In genomic region chr3:56119575-56120349, GRCh38 we compare ENCODE assay signal across 12 cellular contexts.
DNase-seq lines count a peak whose midpoint lies in the region; ATAC-seq and TF ChIP-seq lines count a peak whose summit lies in the region.
"Had no signal": no experiment of that assay in that cellular context is flagged by ENCODE, and none has a peak within 500 bp of the region (broad histone marks: within the 10 kb centered on the region; RNA-seq: fewer than 3 reads in every experiment).

No MANE protein-coding gene starts in this region.

- H3K27ac ChIP-seq in ovary = no peak overlapping the region
- no peak overlapping the region for H3K27ac ChIP-seq in naive thymus-derived CD4-positive, alpha-beta T cell (ENCODE audit: low read depth, low read length)

- CTCF ChIA-PET in naive thymus-derived CD4-positive, alpha-beta T cell (lab: Charles Lee) = no interaction called here

- POLR2A ChIA-PET in naive thymus-derived CD4-positive, alpha-beta T cell (lab: Charles Lee) = no interaction called here

- TF ChIP-seq POLR2A in ovary (IDR thresholded peaks at IDR 0.05) = no peak

- no peaks in the 10 kb centered on the region for H3K36me3 ChIP-seq in ovary
- H3K36me3 ChIP-seq in naive thymus-derived CD4-positive, alpha-beta T cell (ENCODE audit: control insufficient read depth in 2 of 3, insufficient read depth in 3 of 3, low read length in 3 of 3) = no peaks in the 10 kb centered on the region

- no peak for TF ChIP-seq CTCF in ovary (IDR thresholded peaks at IDR 0.05)

- H3K36me3 Mint-ChIP-seq in naive thymus-derived CD4-positive, alpha-beta T cell = no peaks in the 10 kb centered on the region
- H3K36me3 Mint-ChIP-seq: activated CD8-positive, alpha-beta memory T cell treated with anti-CD3 and anti-CD28 coated beads, Interleukin-2, amount 10 ng/mL, durations not matched to agents 7 days and 5 days; CD8-positive, alpha-beta T cell; natural killer cell treated with Interleukin-12 subunit alpha and Interleukin-12 subunit beta and Interleukin-15 and Interleukin-18, amount 100 ng/mL, for 72 hours had no signal

- H3K27me3 ChIP-seq in ovary = no peaks in the 10 kb centered on the region
- no peaks in the 10 kb centered on the region for H3K27me3 ChIP-seq in naive thymus-derived CD4-positive, alpha-beta T cell (ENCODE audit: control insufficient read depth in 2 of 2, insufficient read depth in 2 of 2, low read length in 2 of 2)

- no peaks in the 10 kb centered on the region for H3K4me1 Mint-ChIP-seq in naive thymus-derived CD4-positive, alpha-beta T cell
- H3K4me1 Mint-ChIP-seq: activated CD8-positive, alpha-beta memory T cell treated with anti-CD3 and anti-CD28 coated beads, Interleukin-2, amount 10 ng/mL, durations not matched to agents 7 days and 5 days had no signal

- peaks cover 0 to 8% (median 6%) of the 10 kb centered on the region in 5 donors for H3K27me3 Mint-ChIP-seq in naive thymus-derived CD4-positive, alpha-beta T cell
- H3K27me3 Mint-ChIP-seq: activated CD8-positive, alpha-beta memory T cell treated with anti-CD3 and anti-CD28 coated beads, Interleukin-2, amount 10 ng/mL, durations not matched to agents 7 days and 5 days; natural killer cell treated with Interleukin-12 subunit alpha and Interleukin-12 subunit beta and Interleukin-15 and Interleukin-18, amount 100 ng/mL, for 72 hours had no signal

- H3K4me1 ChIP-seq in ovary (ENCODE audit: insufficient read depth) = no peaks in the 10 kb centered on the region
- H3K4me1 ChIP-seq in naive thymus-derived CD4-positive, alpha-beta T cell (ENCODE audit: control insufficient read depth in 2 of 2, insufficient read depth in 2 of 2, low read length in 2 of 2) = no peaks in the 10 kb centered on the region

- H3K27ac Mint-ChIP-seq in naive thymus-derived CD4-positive, alpha-beta T cell = no peak overlapping the region
- H3K27ac Mint-ChIP-seq: activated CD8-positive, alpha-beta memory T cell treated with anti-CD3 and anti-CD28 coated beads, Interleukin-2, amount 10 ng/mL, durations not matched to agents 7 days and 5 days; CD8-positive, alpha-beta T cell; endodermal cell; natural killer cell treated with Interleukin-12 subunit alpha and Interleukin-12 subunit beta and Interleukin-15 and Interleukin-18, amount 100 ng/mL, for 72 hours had no signal

- intact Hi-C loops in ovary (cut with DNase I) = no loop called here
- intact Hi-C loops in naive thymus-derived CD4-positive, alpha-beta T cell (cut with micrococcal nuclease) = no loop called here

- H3K9me3 Mint-ChIP-seq in naive thymus-derived CD4-positive, alpha-beta T cell = peaks cover 0 to 17% (median 6%) of the 10 kb centered on the region in 11 donors

- no peak overlapping the region for H3K4me3 ChIP-seq in ovary
- H3K4me3 ChIP-seq in naive thymus-derived CD4-positive, alpha-beta T cell (ENCODE audit: low read length) = no peak overlapping the region

- no peak for ATAC-seq in naive thymus-derived CD4-positive, alpha-beta T cell
- ATAC-seq: activated CD8-positive, alpha-beta memory T cell treated with anti-CD3 and anti-CD28 coated beads, Interleukin-2, amount 10 ng/mL, durations not matched to agents 7 days and 5 days; CD8-positive, alpha-beta T cell; natural killer cell treated with Interleukin-12 subunit alpha and Interleukin-12 subunit beta and Interleukin-15 and Interleukin-18, amount 100 ng/mL, for 72 hours had no signal

- no peaks in the 10 kb centered on the region for H3K9me3 ChIP-seq in ovary
- H3K9me3 ChIP-seq in naive thymus-derived CD4-positive, alpha-beta T cell (ENCODE audit: control insufficient read depth in 2 of 3, low read length in 3 of 3) = no peaks in the 10 kb centered on the region

- DNase-seq in EL (peak; percentile 61), NOMO-1 treated with dmso at 0.1 percent for 144 hours (lab: John Stamatoyannopoulos, UW; ENCODE audit: unreplicated experiment) (peak; percentile 65), fibroblast of gingiva (ENCODE audit: low read depth) (peak; percentile 93), ovary (peak in 4 of 5 donors; percentile 14 to 39 (median 28)), RKO (ENCODE audit: low spot score) (no peak), HuH-7 (ENCODE audit: low spot score) (no peak), KBM-7 (no peak)
- DNase-seq in naive thymus-derived CD4-positive, alpha-beta T cell = no peak
- DNase-seq: activated CD8-positive, alpha-beta memory T cell treated with anti-CD3 and anti-CD28 coated beads, Interleukin-2, amount 10 ng/mL, durations not matched to agents 7 days and 5 days; CD8-positive, alpha-beta T cell; endodermal cell had no signal

- in situ Hi-C loops in KBM-7 (cut with MboI; ENCODE audit: low pct_unique_long_range_greater_than_20kb, low sequenced_read_pairs) = no loop called here

- no peak overlapping the region for H3K4me3 Mint-ChIP-seq in naive thymus-derived CD4-positive, alpha-beta T cell
- H3K4me3 Mint-ChIP-seq: activated CD8-positive, alpha-beta memory T cell treated with anti-CD3 and anti-CD28 coated beads, Interleukin-2, amount 10 ng/mL, durations not matched to agents 7 days and 5 days; CD8-positive, alpha-beta T cell; endodermal cell; natural killer cell treated with Interleukin-12 subunit alpha and Interleukin-12 subunit beta and Interleukin-15 and Interleukin-18, amount 100 ng/mL, for 72 hours had no signal

- TF ChIP-seq EP300 in ovary (IDR thresholded peaks at IDR 0.05) = no peak

- 46 to 73% (median 70%) methylated on average over 5 of the region's 5 CpGs for WGBS in ovary, 3 donors

Comparison
In these comparisons a context has a peak if more than half of its experiments do, and no peak if none do; other contexts are left out.
1. DNase-seq: peak in EL (single experiment), NOMO-1 treated with dmso at 0.1 percent for 144 hours (single experiment), fibroblast of gingiva (single experiment) and ovary (4 of 5); none in RKO (single experiment), HuH-7 (single experiment), naive thymus-derived CD4-positive, alpha-beta T cell (0 of 9) and KBM-7 (single experiment).